In the genomic region with DNA sequence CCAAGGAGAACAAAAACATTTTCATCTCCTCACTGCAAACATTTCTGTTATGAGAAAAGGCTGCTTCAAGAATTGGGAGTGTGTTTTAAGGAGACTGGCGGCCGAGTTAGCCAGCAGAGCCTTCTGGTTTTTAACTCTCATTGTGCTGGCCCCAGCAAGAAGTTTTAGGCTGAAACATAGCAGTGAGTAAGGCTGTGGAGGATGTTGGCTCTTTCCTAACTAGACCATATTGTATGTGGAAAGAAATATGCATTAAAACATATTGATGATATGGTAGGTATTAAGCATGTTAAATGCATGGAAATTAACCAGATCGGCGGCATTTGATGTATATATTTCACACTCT, we compare ENCODE assay signal across 9 cellular contexts.
DNase-seq lines count a peak whose midpoint lies in the region; ATAC-seq and TF ChIP-seq lines count a peak whose summit lies in the region.
"Had no signal": no experiment of that assay in that cellular context is flagged by ENCODE, and none has a peak within 500 bp of the region (broad histone marks: within the 10 kb centered on the region; RNA-seq: fewer than 3 reads in every experiment).

No MANE protein-coding gene starts in this region.

- H3K4me3 Mint-ChIP-seq in activated T-cell treated with anti-CD3 and anti-CD28 coated beads, Interleukin-2, amount 50 U/mL, for 4 hours: peak overlapping the region; percentile 80

- ATAC-seq in activated T-cell treated with anti-CD3 and anti-CD28 coated beads, Interleukin-2, amount 50 U/mL, for 4 hours: no peak
- peak; percentile 20 for ATAC-seq in left lung
- ATAC-seq in HG02981 (IDR thresholded peaks at IDR 0.05; ENCODE audit: unreplicated experiment): no peak

- no peak for TF ChIP-seq EP300 in tibial nerve (IDR thresholded peaks at IDR 0.05)

- peaks cover 0 to 11% of the 10 kb centered on the region in 2 donors for H3K4me1 ChIP-seq in left lung
- H3K4me1 ChIP-seq in tibial nerve: peaks cover 0 to 43% (median 25%) of the 10 kb centered on the region in 4 donors
- H3K4me1 ChIP-seq: BLaER1 had no signal

- H3K9me3 ChIP-seq in left lung (no peaks in the 10 kb centered on the region), tibial nerve (no peaks in the 10 kb centered on the region)
- H3K9me3 ChIP-seq: BLaER1 had no signal

- TF ChIP-seq CTCF in astrocyte of the spinal cord (IDR thresholded peaks at IDR 0.05; ENCODE audit: low read depth, low read length): no peak
- TF ChIP-seq CTCF in left lung (IDR thresholded peaks at IDR 0.05): no peak
- no peak for TF ChIP-seq CTCF in tibial nerve (IDR thresholded peaks at IDR 0.05)

- no peak for TF ChIP-seq POLR2A in tibial nerve (IDR thresholded peaks at IDR 0.05)

- DNase-seq in activated T-cell treated with anti-CD3 and anti-CD28 coated beads, Interleukin-2, amount 50 U/mL, for 4 hours: no peak
- DNase-seq in activated T-cell treated with anti-CD3 and anti-CD28 coated beads, Interleukin-2, amount 50 U/mL, for 48 hours: no peak
- no peak for DNase-seq in astrocyte of the spinal cord (ENCODE audit: low read depth, low spot score)
- DNase-seq in left lung: no peak
- no peak for DNase-seq in tibial nerve (ENCODE audit: low spot score in 2 of 2)
- DNase-seq in DMS153 treated with DMSO at 0.1 percent for 48 hours (lab: John Stamatoyannopoulos, UW; ENCODE audit: unreplicated experiment): no peak
- DNase-seq in C1 segment of cervical spinal cord (lab: John Stamatoyannopoulos, UW): no peak

- in situ Hi-C loops in astrocyte of the spinal cord (cut with HindIII; ENCODE audit: low sequenced_read_pairs): no loop called here

- intact Hi-C loops in left lung (cut with DNase I): no loop called here

- peaks cover 13% of the 10 kb centered on the region for H3K36me3 Mint-ChIP-seq in activated T-cell treated with anti-CD3 and anti-CD28 coated beads, Interleukin-2, amount 50 U/mL, for 4 hours (ENCODE audit: insufficient read depth)

- peaks cover 12% of the 10 kb centered on the region for H3K4me1 Mint-ChIP-seq in activated T-cell treated with anti-CD3 and anti-CD28 coated beads, Interleukin-2, amount 50 U/mL, for 4 hours (ENCODE audit: low read depth)

- H3K9me3 Mint-ChIP-seq in activated T-cell treated with anti-CD3 and anti-CD28 coated beads, Interleukin-2, amount 50 U/mL, for 4 hours: no peaks in the 10 kb centered on the region

- peak overlapping the region; percentile 58 to 81 for H3K27ac ChIP-seq in left lung
- peak overlapping the region; percentile 55 to 94 (median 82) for H3K27ac ChIP-seq in tibial nerve
- H3K27ac ChIP-seq: BLaER1 had no signal

- no peaks in the 10 kb centered on the region for H3K27me3 Mint-ChIP-seq in activated T-cell treated with anti-CD3 and anti-CD28 coated beads, Interleukin-2, amount 50 U/mL, for 4 hours (ENCODE audit: low read depth)

- H3K36me3 ChIP-seq in left lung (peaks cover 0 to 21% of the 10 kb centered on the region in 2 donors), tibial nerve (peaks cover 0 to 22% (median 0%) of the 10 kb centered on the region in 3 donors)

- WGBS in tibial nerve, 2 donors: 40 to 41% methylated on average over 4 of the region's 4 CpGs

- no peaks in the 10 kb centered on the region for H3K27me3 ChIP-seq in left lung
- H3K27me3 ChIP-seq in tibial nerve: no peaks in the 10 kb centered on the region
- H3K27me3 ChIP-seq: BLaER1 had no signal

- peak overlapping the region; percentile 27 for H3K4me3 ChIP-seq in astrocyte of the spinal cord (ENCODE audit: low read depth, low read length)
- H3K4me3 ChIP-seq in left lung: peak overlapping the region; percentile 7 to 26
- H3K4me3 ChIP-seq in tibial nerve: peak overlapping the region in 3 of 4 donors; percentile 25 to 53 (median 43)
- H3K4me3 ChIP-seq: BLaER1 had no signal
